19 cellular contexts compared by ENCODE assay signal in the genomic region with DNA sequence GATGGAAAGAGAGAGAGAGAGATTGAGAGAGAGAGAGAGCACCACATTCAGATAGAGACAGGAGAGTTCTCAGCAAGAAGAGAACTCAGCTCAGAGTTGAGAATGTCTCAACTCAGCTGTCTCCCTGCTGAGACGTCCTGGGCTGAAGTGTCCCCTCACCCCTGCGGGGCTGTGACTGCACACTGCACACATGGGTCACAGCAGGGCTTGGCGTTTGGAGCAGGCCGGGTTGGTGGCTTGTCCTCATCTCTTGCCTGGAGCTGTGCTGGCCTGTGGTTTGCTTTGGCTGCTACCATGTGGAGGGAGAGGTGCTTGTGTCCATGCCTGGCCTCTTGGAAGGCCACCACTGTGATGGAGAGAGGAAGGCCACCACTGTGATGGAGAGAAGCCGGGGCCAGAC.
"Had no signal": no experiment of that assay in that cellular context is flagged by ENCODE, and none has a peak within 500 bp of the region (broad histone marks: within the 10 kb centered on the region; RNA-seq: fewer than 3 reads in every experiment).

No MANE protein-coding gene starts in this region.

- H3K4me3 Mint-ChIP-seq: activated CD4-positive, alpha-beta T cell treated with anti-CD3 and anti-CD28 coated beads, Interleukin-2, amount 10 ng/mL, durations not matched to agents 7 days and 5 days; activated CD8-positive, alpha-beta T cell treated with anti-CD3 and anti-CD28 coated beads, Interleukin-2, amount 10 ng/mL, durations not matched to agents 7 days and 5 days; activated naive CD4-positive, alpha-beta T cell treated with anti-CD3 and anti-CD28 coated beads for 36 hours; activated T-cell treated with anti-CD3 and anti-CD28 coated beads, Interleukin-2, amount 50 U/mL, for 4 hours had no signal

- H3K4me3 ChIP-seq: body of pancreas, dorsolateral prefrontal cortex, lower lobe of right lung, smooth muscle cell, tibial artery, uterus had no signal

- H3K27ac ChIP-seq: body of pancreas, dorsolateral prefrontal cortex, lower lobe of right lung, neutrophil, tibial artery, uterus had no signal

- DNase-seq: activated CD4-positive, alpha-beta T cell treated with anti-CD3 and anti-CD28 coated beads, Interleukin-2, amount 10 ng/mL, durations not matched to agents 7 days and 5 days; activated CD8-positive, alpha-beta T cell treated with anti-CD3 and anti-CD28 coated beads, Interleukin-2, amount 10 ng/mL, durations not matched to agents 7 days and 5 days; activated naive CD4-positive, alpha-beta T cell treated with anti-CD3 and anti-CD28 coated beads for 36 hours; activated T-cell treated with anti-CD3 and anti-CD28 coated beads, Interleukin-2, amount 50 U/mL, for 4 hours; body of pancreas; dorsolateral prefrontal cortex; erythroblast; foreskin melanocyte; hypothalamus; islet precursor cell; left colon; lower lobe of right lung; stimulated activated CD4-positive, alpha-beta T cell treated with anti-CD3 and anti-CD28 coated beads, Interleukin-4, amount 100 ng/mL, for 1 hour; T-helper 9 cell; tibial artery; uterus had no signal

- H3K36me3 ChIP-seq: lower lobe of right lung, uterus had no signal

- H3K27me3 Mint-ChIP-seq: activated CD4-positive, alpha-beta T cell treated with anti-CD3 and anti-CD28 coated beads, Interleukin-2, amount 10 ng/mL, durations not matched to agents 7 days and 5 days had no signal

- H3K4me2 ChIP-seq: smooth muscle cell had no signal

- H3K9me3 Mint-ChIP-seq: activated CD4-positive, alpha-beta T cell treated with anti-CD3 and anti-CD28 coated beads, Interleukin-2, amount 10 ng/mL, durations not matched to agents 7 days and 5 days; activated naive CD4-positive, alpha-beta T cell treated with anti-CD3 and anti-CD28 coated beads for 36 hours; activated T-cell treated with anti-CD3 and anti-CD28 coated beads, Interleukin-2, amount 50 U/mL, for 4 hours had no signal

- H3K9me3 ChIP-seq: body of pancreas, lower lobe of right lung, neutrophil, tibial artery, uterus had no signal

- H3K27ac Mint-ChIP-seq: activated CD4-positive, alpha-beta T cell treated with anti-CD3 and anti-CD28 coated beads, Interleukin-2, amount 10 ng/mL, durations not matched to agents 7 days and 5 days; activated CD8-positive, alpha-beta T cell treated with anti-CD3 and anti-CD28 coated beads, Interleukin-2, amount 10 ng/mL, durations not matched to agents 7 days and 5 days; activated naive CD4-positive, alpha-beta T cell treated with anti-CD3 and anti-CD28 coated beads for 36 hours had no signal

- H3K4me1 ChIP-seq: body of pancreas, lower lobe of right lung, tibial artery, uterus had no signal

- ATAC-seq: activated CD8-positive, alpha-beta T cell treated with anti-CD3 and anti-CD28 coated beads, Interleukin-2, amount 10 ng/mL, durations not matched to agents 7 days and 5 days; body of pancreas; left colon; sciatic nerve had no signal

- H3K27me3 ChIP-seq: body of pancreas, dorsolateral prefrontal cortex, neutrophil, tibial artery, uterus had no signal
